ENCODE assay signal across 20 cellular contexts in the genomic region with DNA sequence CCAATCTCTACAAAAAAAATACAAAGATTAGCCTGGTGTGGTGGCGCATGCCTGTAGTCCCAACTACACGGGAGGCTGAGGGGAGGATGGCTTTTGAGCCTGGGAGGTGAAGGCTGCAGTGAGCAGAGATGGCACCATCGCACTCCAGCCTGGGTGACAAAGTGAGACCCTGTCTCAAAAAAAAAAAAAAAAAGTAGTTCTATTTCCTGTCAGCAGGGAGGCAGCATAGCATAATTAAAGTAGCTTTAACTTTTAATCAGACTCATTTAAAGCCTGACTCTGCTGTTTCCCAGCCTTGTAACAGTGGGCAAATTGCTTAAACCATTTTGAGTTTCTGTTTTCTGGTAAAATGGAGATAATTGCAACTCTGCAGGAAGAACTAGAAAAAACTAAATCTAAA.
"Had no signal": no experiment of that assay in that cellular context is flagged by ENCODE, and none has a peak within 500 bp of the region (broad histone marks: within the 10 kb centered on the region; RNA-seq: fewer than 3 reads in every experiment).

No MANE protein-coding gene starts in this region.

- H3K27me3 ChIP-seq: colonic mucosa, right lobe of liver, tibial nerve had no signal

- ATAC-seq: left lobe of liver, mucosa of descending colon, right lobe of liver had no signal

- H3K4me3 ChIP-seq: colonic mucosa, mucosa of descending colon, right lobe of liver, smooth muscle cell, tibial nerve had no signal

- H3K9me3 Mint-ChIP-seq: activated B cell treated with CpG ODN at 0.5 μM for 24 hours; activated naive CD4-positive, alpha-beta T cell treated with anti-CD3 and anti-CD28 coated beads for 36 hours; activated T-helper 2 cell treated with anti-CD3 and anti-CD28 coated beads, Interferon-gamma antibody, Interleukin-2, Interleukin-4, amounts not matched to agents 10 μg/mL and 5 μg/mL and 100 μg/mL, durations not matched to agents 14 hours and 24 hours and 36 hours; T-helper 1 cell treated with Interleukin-12 subunit alpha and Interleukin-12 subunit beta and Interleukin-4 antibody, amounts not matched to agents 30 μg/mL and 1 μg/mL, for 36 hours had no signal

- H3K27ac Mint-ChIP-seq: activated B cell treated with CpG ODN at 0.5 μM for 24 hours; activated naive CD4-positive, alpha-beta T cell treated with anti-CD3 and anti-CD28 coated beads for 36 hours; activated T-helper 2 cell treated with anti-CD3 and anti-CD28 coated beads, Interferon-gamma antibody, Interleukin-2, Interleukin-4, amounts not matched to agents 10 μg/mL and 5 μg/mL and 100 μg/mL, durations not matched to agents 14 hours and 24 hours and 36 hours; T-helper 1 cell treated with Interleukin-12 subunit alpha and Interleukin-12 subunit beta and Interleukin-4 antibody, amounts not matched to agents 30 μg/mL and 1 μg/mL, for 36 hours had no signal

- H3K4me1 ChIP-seq: colonic mucosa had no signal

- H3K27me3 Mint-ChIP-seq: activated B cell treated with CpG ODN at 0.5 μM for 24 hours had no signal

- DNase-seq: activated B cell treated with CpG ODN at 0.5 μM for 24 hours; activated CD4-positive, alpha-beta T cell treated with anti-CD3 and anti-CD28 coated beads, Interleukin-2, amount 50 U/mL, for 1 hour; activated naive CD4-positive, alpha-beta T cell treated with anti-CD3 and anti-CD28 coated beads for 36 hours; activated T-cell treated with anti-CD3 and anti-CD28 coated beads for 4 hours; amniotic stem cell; colonic mucosa; foreskin fibroblast; hippocampal formation; mucosa of descending colon; right lobe of liver; stimulated activated CD4-positive, alpha-beta T cell treated with anti-CD3 and anti-CD28 coated beads, Interleukin-4, amount 100 ng/mL, for 4 hours; stimulated activated CD8-positive, alpha-beta memory T cell treated with anti-CD3 and anti-CD28 coated beads, Interleukin-4, amount 100 ng/mL, for 48 hours; stimulated activated naive CD4-positive, alpha-beta T cell treated with Interleukin-2 at 50 U/mL for 16 hours; substantia nigra had no signal

- H3K36me3 ChIP-seq: colonic mucosa had no signal

- H3K4me3 Mint-ChIP-seq: activated B cell treated with CpG ODN at 0.5 μM for 24 hours; activated naive CD4-positive, alpha-beta T cell treated with anti-CD3 and anti-CD28 coated beads for 36 hours; nephron; T-helper 1 cell treated with Interleukin-12 subunit alpha and Interleukin-12 subunit beta and Interleukin-4 antibody, amounts not matched to agents 30 μg/mL and 1 μg/mL, for 36 hours had no signal

- H3K9me3 ChIP-seq: colonic mucosa, mucosa of descending colon, right lobe of liver, tibial nerve had no signal

- H3K27ac ChIP-seq: colonic mucosa, right lobe of liver, tibial nerve had no signal
